In the genomic region with DNA sequence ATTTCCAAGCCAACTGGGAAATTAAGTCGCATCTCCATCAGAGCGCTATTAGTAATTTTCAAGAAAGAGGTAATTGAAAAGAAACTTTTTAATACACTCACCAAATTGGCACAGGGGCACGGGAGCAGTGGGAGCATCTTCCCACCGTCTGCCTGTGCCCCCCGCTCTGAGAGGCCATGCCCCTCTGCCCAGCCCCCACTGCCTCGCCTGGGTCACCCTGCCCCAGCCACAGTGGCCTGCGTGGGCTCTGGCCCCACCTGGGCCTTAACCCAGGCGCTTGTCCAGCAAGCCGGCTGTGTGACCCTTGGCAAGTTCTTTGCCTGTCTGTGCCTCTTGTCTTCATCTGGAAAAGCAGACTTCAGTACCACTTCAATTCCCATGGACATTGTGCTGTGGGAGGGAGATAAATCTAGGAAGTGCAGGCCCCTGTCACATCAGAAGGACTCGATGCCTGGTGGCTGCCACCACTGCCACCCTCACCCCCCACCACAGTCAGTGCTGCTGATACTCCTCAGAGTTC, we compare ENCODE assay signal across 25 cellular contexts. TPM values are rescaled to one million over a fixed set of nuclear protein-coding genes. Genes with fewer than 3 reads are reported as not detected.
DNase-seq lines count a peak whose midpoint lies in the region; ATAC-seq, FAIRE-seq and TF ChIP-seq lines count a peak whose summit lies in the region.
"Had no signal": no experiment of that assay in that cellular context is flagged by ENCODE, and none has a peak within 500 bp of the region (broad histone marks: within the 10 kb centered on the region; RNA-seq: fewer than 3 reads in every experiment).

No MANE protein-coding gene starts in this region.

- H3K4me2 ChIP-seq in HepG2 (ENCODE audit: low read depth, low read length): no peak overlapping the region
- H3K4me2 ChIP-seq: KMS-11 had no signal

- H3K27ac ChIP-seq in HepG2 (ENCODE audit: extremely low read length, insufficient read depth, low read length): no peak overlapping the region
- H3K27ac ChIP-seq: C4-2B, KMS-11 had no signal

- 23% methylated on average over 9 of the region's 10 CpGs for WGBS in HepG2 (ENCODE audit: low lambda C conversion rate)

- no peak overlapping the region for H2AFZ ChIP-seq in HepG2 (ENCODE audit: low read length)

- in situ Hi-C loops in HepG2 (cut with HindIII; ENCODE audit: extremely low pct_ligation_motif_present, low pct_unique_long_range_greater_than_20kb): no loop called here

- no peak overlapping the region for H3K4me3 ChIP-seq in HepG2 (replicated peaks in 1 of 3; ENCODE audit: insufficient read depth in 1 of 3, low read depth in 2 of 3, low read length in 3 of 3)
- H3K4me3 ChIP-seq: body of pancreas, colonic mucosa had no signal

- H3K4me1 Mint-ChIP-seq in HFFc6 (ENCODE audit: low read depth) (peaks cover 96% of the 10 kb centered on the region), brain (peaks cover 100% of the 10 kb centered on the region)
- no peaks in the 10 kb centered on the region for H3K4me1 Mint-ChIP-seq in stimulated activated naive B cell treated with anti-CD40 and anti-IgM and Interleukin-4, amounts not matched to agents 10 μg/mL and 1 μg/mL and 100 μg/mL, for 72 hours
- H3K4me1 Mint-ChIP-seq: activated naive CD8-positive, alpha-beta T cell treated with anti-CD3 and anti-CD28 coated beads, Interleukin-2, amount 10 ng/mL, durations not matched to agents 7 days and 5 days had no signal

- no peak for TF ChIP-seq EP300 in HepG2 (IDR thresholded peaks at IDR 0.05; ENCODE audit: low read depth in 2 of 2, low read length in 2 of 2)
- no peak for TF ChIP-seq EP300 in HepG2 (CRISPR knock-in tag; IDR thresholded peaks at IDR 0.05; ENCODE audit: borderline replicate concordance)

- H3K79me2 ChIP-seq in HepG2 (ENCODE audit: insufficient read depth, low read length): no peaks in the 10 kb centered on the region

- H3K36me3 ChIP-seq in HepG2 (replicated peaks in 1 of 2; ENCODE audit: control insufficient read depth in 1 of 2, insufficient read depth in 2 of 2, low read length in 2 of 2): no peaks in the 10 kb centered on the region
- H3K36me3 ChIP-seq: colonic mucosa had no signal

- no peaks in the 10 kb centered on the region for H3K4me1 ChIP-seq in HepG2 (ENCODE audit: insufficient read depth, low read length)
- H3K4me1 ChIP-seq: body of pancreas, colonic mucosa had no signal

- TF ChIP-seq RAD21 in HepG2 (CRISPR knock-in tag; IDR thresholded peaks at IDR 0.05): no peak

- H3K27ac Mint-ChIP-seq in HFFc6: peak overlapping the region; percentile 94
- H3K27ac Mint-ChIP-seq in brain: peak overlapping the region; percentile 33 to 88 (median 53)
- no peak overlapping the region for H3K27ac Mint-ChIP-seq in stimulated activated naive B cell treated with anti-CD40 and anti-IgM and Interleukin-4, amounts not matched to agents 10 μg/mL and 1 μg/mL and 100 μg/mL, for 72 hours
- H3K27ac Mint-ChIP-seq: activated naive CD8-positive, alpha-beta T cell treated with anti-CD3 and anti-CD28 coated beads, Interleukin-2, amount 10 ng/mL, durations not matched to agents 7 days and 5 days; activated T-helper 2 cell treated with anti-CD3 and anti-CD28 coated beads, Interferon-gamma antibody, Interleukin-2, Interleukin-4, amounts not matched to agents 10 μg/mL and 5 μg/mL and 100 μg/mL, durations not matched to agents 14 hours and 24 hours and 36 hours had no signal

- H3K9me3 ChIP-seq in HepG2 (ENCODE audit: low read length): no peaks in the 10 kb centered on the region
- H3K9me3 ChIP-seq: body of pancreas, colonic mucosa had no signal

- peaks cover 16 to 87% of the 10 kb centered on the region in 2 experiments; a peak in 4 of 5 replicates for H3K27me3 ChIP-seq in HepG2 (ENCODE audit: control insufficient read depth in 1 of 2, insufficient read depth in 2 of 2, low read length in 2 of 2)
- H3K27me3 ChIP-seq: body of pancreas, colonic mucosa had no signal

- H3K9ac ChIP-seq in HepG2 (ENCODE audit: insufficient read depth, low read depth, low read length): no peak overlapping the region
- H3K9ac ChIP-seq: KMS-11 had no signal

- no peak for TF ChIP-seq POLR2A in HepG2 (IDR thresholded peaks at IDR 0.05; ENCODE audit: insufficient read depth in 1 of 2, low read depth in 2 of 2, low read length in 2 of 2)

- CTCF ChIA-PET in HepG2 (lab: Yijun Ruan, JAX; ENCODE audit: low intra/inter-chr PET ratio, low total read pairs): no interaction called here

- no peak for DNase-seq in HFFc6
- no peak for DNase-seq in HepG2 (ENCODE audit: low spot score)
- DNase-seq in posterior vena cava (ENCODE audit: low spot score): peak; percentile 51
- DNase-seq in stimulated activated naive B cell treated with anti-CD40 and anti-IgM and Interleukin-4, amounts not matched to agents 10 μg/mL and 1 μg/mL and 100 μg/mL, for 72 hours: no peak
- no peak for DNase-seq in omental fat pad (ENCODE audit: low spot score)
- no peak for DNase-seq in dedifferentiated amniotic fluid mesenchymal stem cell (ENCODE audit: extremely low spot score)
- DNase-seq: activated CD4-positive, alpha-beta T cell treated with anti-CD3 and anti-CD28 coated beads, Interleukin-2, amount 50 U/mL, for 4 hours; activated CD8-positive, alpha-beta memory T cell treated with anti-CD3 and anti-CD28 coated beads, Interleukin-2, amount 50 U/mL, for 48 hours; activated naive CD8-positive, alpha-beta T cell treated with anti-CD3 and anti-CD28 coated beads, Interleukin-2, amount 10 ng/mL, durations not matched to agents 7 days and 5 days; colonic mucosa; MV-4-11; NCI-H2171; NCI-H524 treated with DMSO at 0.1 percent for 48 hours; occipital lobe; stimulated activated CD4-positive, alpha-beta T cell treated with anti-CD3 and anti-CD28 coated beads, Interleukin-15, amount 100 ng/mL, for 24 hours; stimulated activated CD8-positive, alpha-beta memory T cell treated with anti-CD3 and anti-CD28 coated beads, Interleukin-4, amount 100 ng/mL, for 48 hours; T-helper 9 cell had no signal

- TF ChIP-seq CTCF in HFFc6 (IDR thresholded peaks at IDR 0.05): no peak
- no peak for TF ChIP-seq CTCF in brain (conservative IDR thresholded peaks at IDR 0.05)
- no peak for TF ChIP-seq CTCF in HepG2 (CRISPR knock-in tag; IDR thresholded peaks at IDR 0.05)
- no peak for TF ChIP-seq CTCF in omental fat pad (IDR thresholded peaks at IDR 0.05)

- H3K36me3 Mint-ChIP-seq in HFFc6 (ENCODE audit: low read depth) (peaks cover 4% of the 10 kb centered on the region), brain (no peaks in the 10 kb centered on the region)
- no peaks in the 10 kb centered on the region for H3K36me3 Mint-ChIP-seq in stimulated activated naive B cell treated with anti-CD40 and anti-IgM and Interleukin-4, amounts not matched to agents 10 μg/mL and 1 μg/mL and 100 μg/mL, for 72 hours
- H3K36me3 Mint-ChIP-seq: activated naive CD8-positive, alpha-beta T cell treated with anti-CD3 and anti-CD28 coated beads, Interleukin-2, amount 10 ng/mL, durations not matched to agents 7 days and 5 days had no signal

- H3K9me3 Mint-ChIP-seq in HFFc6 (no peaks in the 10 kb centered on the region), brain (no peaks in the 10 kb centered on the region)
- no peaks in the 10 kb centered on the region for H3K9me3 Mint-ChIP-seq in stimulated activated naive B cell treated with anti-CD40 and anti-IgM and Interleukin-4, amounts not matched to agents 10 μg/mL and 1 μg/mL and 100 μg/mL, for 72 hours
- H3K9me3 Mint-ChIP-seq: activated naive CD8-positive, alpha-beta T cell treated with anti-CD3 and anti-CD28 coated beads, Interleukin-2, amount 10 ng/mL, durations not matched to agents 7 days and 5 days; activated T-helper 2 cell treated with anti-CD3 and anti-CD28 coated beads, Interferon-gamma antibody, Interleukin-2, Interleukin-4, amounts not matched to agents 10 μg/mL and 5 μg/mL and 100 μg/mL, durations not matched to agents 14 hours and 24 hours and 36 hours had no signal

- ATAC-seq in HepG2 (no peak), GM18520 (IDR thresholded peaks at IDR 0.05; ENCODE audit: unreplicated experiment) (no peak), omental fat pad (ENCODE audit: low FRiP score) (no peak)
- no peak for ATAC-seq in stimulated activated naive B cell treated with anti-CD40 and anti-IgM and Interleukin-4, amounts not matched to agents 10 μg/mL and 1 μg/mL and 100 μg/mL, for 72 hours (replicated peaks)
- ATAC-seq: body of pancreas, HCT116 had no signal

- intact Hi-C loops in HepG2 (cut with micrococcal nuclease; ENCODE audit: unreplicated experiment): no loop called here
- intact Hi-C loops in posterior vena cava (cut with DNase I): no loop called here

- H3K4me3 Mint-ChIP-seq in HFFc6: no peak overlapping the region
- no peak overlapping the region for H3K4me3 Mint-ChIP-seq in brain
- H3K4me3 Mint-ChIP-seq in stimulated activated naive B cell treated with anti-CD40 and anti-IgM and Interleukin-4, amounts not matched to agents 10 μg/mL and 1 μg/mL and 100 μg/mL, for 72 hours: no peak overlapping the region
- H3K4me3 Mint-ChIP-seq: activated naive CD8-positive, alpha-beta T cell treated with anti-CD3 and anti-CD28 coated beads, Interleukin-2, amount 10 ng/mL, durations not matched to agents 7 days and 5 days had no signal

- no peak for FAIRE-seq in HepG2 (lab: Jason Lieb, UNC)
- FAIRE-seq: RCC 7860 had no signal

- H3K27me3 Mint-ChIP-seq in HFFc6 (ENCODE audit: insufficient read depth): peaks cover 3% of the 10 kb centered on the region
- peaks cover 2% of the 10 kb centered on the region for H3K27me3 Mint-ChIP-seq in brain
- no peaks in the 10 kb centered on the region for H3K27me3 Mint-ChIP-seq in stimulated activated naive B cell treated with anti-CD40 and anti-IgM and Interleukin-4, amounts not matched to agents 10 μg/mL and 1 μg/mL and 100 μg/mL, for 72 hours
- H3K27me3 Mint-ChIP-seq: activated naive CD8-positive, alpha-beta T cell treated with anti-CD3 and anti-CD28 coated beads, Interleukin-2, amount 10 ng/mL, durations not matched to agents 7 days and 5 days had no signal

- no peaks in the 10 kb centered on the region for H4K20me1 ChIP-seq in HepG2 (ENCODE audit: insufficient read depth, low read length)

- POLR2A ChIA-PET in HepG2 (lab: Yijun Ruan, JAX): no interaction called here

- no TSS peak for BruUV-seq in HepG2 (replicated peaks; lab: Mats Ljungman, UMichigan)

RNA-seq across cellular contexts. Expression of a gene that starts 31.9 kb away (rescaled TPM):
- 10 to 100 TPM; 40.2 to 46.1 (median 41.9) TPM for total RNA-seq in HFFc6 (2021; fragmentation: NEBNext Ultra II Directional; extraction: Animal tissue kit (Norgen Biotek cat#: 25700))
- polyA plus RNA-seq in brain (ENCODE audit: insufficient read depth, low read depth, low replicate concordance): 0.37 TPM
- not detected in 2 replicates for total RNA-seq in HepG2 (2016; rRNA removed; fragmentation: Illumina TruSeq; extraction: Trizol)
- not detected in 2 replicates for total RNA-seq in HepG2 (2016; cell fraction: cytosol; rRNA removed; fragmentation: Illumina TruSeq; extraction: Trizol; ENCODE audit: low read depth)
- total RNA-seq in HepG2 (2016; cell fraction: insoluble cytoplasmic fraction; rRNA removed; fragmentation: Illumina TruSeq; extraction: Trizol): not detected in 2 replicates
- total RNA-seq in HepG2 (2016; cell fraction: membrane; rRNA removed; fragmentation: Illumina TruSeq; extraction: Trizol): not detected in 2 replicates
- total RNA-seq in HepG2 (2016; cell fraction: nucleus; rRNA removed; fragmentation: Illumina TruSeq; extraction: Trizol): not detected in 2 replicates
- polyA plus RNA-seq in HepG2 (2011; rRNA removed): not detected in 2 replicates
- polyA plus RNA-seq in HepG2 (2011; cell fraction: cytosol; rRNA removed): not detected in 2 replicates
- polyA plus RNA-seq in HepG2 (2011; cell fraction: nucleus; rRNA removed): not detected in 2 replicates
- not detected in 2 replicates for polyA plus RNA-seq in HepG2 (2012)
- not detected in 2 replicates for polyA plus RNA-seq in HepG2 (2016; cell fraction: cytosol; fragmentation: Illumina TruSeq; extraction: Trizol; ENCODE audit: low read depth)
- polyA plus RNA-seq in HepG2 (2016; cell fraction: insoluble cytoplasmic fraction; fragmentation: Illumina TruSeq; extraction: Trizol; ENCODE audit: low read depth): not detected in 2 replicates
- polyA plus RNA-seq in HepG2 (2016; cell fraction: membrane; fragmentation: Illumina TruSeq; extraction: Trizol; ENCODE audit: low read depth): not detected in 2 replicates
- polyA plus RNA-seq in HepG2 (2016; cell fraction: nucleus; fragmentation: Illumina TruSeq; extraction: Trizol; ENCODE audit: insufficient read depth, low read depth): not detected in 2 replicates
- polyA minus RNA-seq in HepG2 (2011; rRNA and poly(A)+ RNA removed; ENCODE audit: low replicate concordance): 0.98 TPM in 1 of 2 replicates, not detected in the other
- not detected in 2 replicates for polyA minus RNA-seq in HepG2 (2011; cell fraction: cytosol; rRNA and poly(A)+ RNA removed)
- polyA minus RNA-seq in HepG2 (2011; cell fraction: nucleus; rRNA and poly(A)+ RNA removed): not detected in 2 replicates
- 10 to 100 TPM; 13.0 to 21.1 TPM for total RNA-seq in posterior vena cava
- total RNA-seq in omental fat pad: 1 to 10 TPM; 1.3 to 2.4 (median 1.4) TPM

Comparison
In these comparisons a context has a peak if more than half of its experiments do, and no peak if none do; other contexts are left out.
1. RNA of a gene that starts 31.9 kb away (total RNA-seq): 40.2 to 46.1 TPM in HFFc6 and 13.0 to 21.1 TPM in posterior vena cava; 1.3 to 2.4 TPM in omental fat pad and not detected in HepG2; every median in the first group is over 4 times any median in the second.